In the genomic region with DNA sequence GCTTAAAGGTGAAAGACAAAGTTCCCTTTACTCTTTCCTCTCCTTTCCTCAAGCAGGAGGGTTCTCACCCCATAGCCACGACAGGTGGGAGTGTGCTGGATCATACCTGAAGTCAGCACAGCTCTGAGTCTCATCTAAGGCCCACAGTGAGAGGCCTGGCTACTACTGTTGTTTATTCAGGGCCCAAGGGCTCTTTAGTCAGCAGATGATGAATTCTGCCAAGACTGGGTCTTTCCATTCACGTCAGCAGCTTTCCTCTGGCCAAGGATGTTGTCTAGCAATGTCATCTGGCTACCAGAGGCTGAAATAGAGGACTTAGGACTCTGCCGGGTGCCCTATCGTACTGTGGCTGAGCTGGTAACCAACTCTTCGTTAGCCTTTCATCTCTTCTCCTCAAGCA, we compare ENCODE assay signal across 29 cellular contexts.
DNase-seq lines count a peak whose midpoint lies in the region; ATAC-seq, FAIRE-seq and TF ChIP-seq lines count a peak whose summit lies in the region.
"Had no signal": no experiment of that assay in that cellular context is flagged by ENCODE, and none has a peak within 500 bp of the region (broad histone marks: within the 10 kb centered on the region; RNA-seq: fewer than 3 reads in every experiment).

No MANE protein-coding gene starts in this region.

- TF ChIP-seq POLR2A in heart left ventricle (IDR thresholded peaks at IDR 0.05): no peak

- H3K36me3 ChIP-seq in PC-3 (ENCODE audit: low read depth, low read length): no peaks in the 10 kb centered on the region
- H3K36me3 ChIP-seq in heart left ventricle: no peaks in the 10 kb centered on the region
- H3K36me3 ChIP-seq in tibial artery: no peaks in the 10 kb centered on the region
- H3K36me3 ChIP-seq in kidney (ENCODE audit: control insufficient read depth in 1 of 2, insufficient read depth in 2 of 2, low read length in 2 of 2): no peaks in the 10 kb centered on the region
- H3K36me3 ChIP-seq: adrenal gland, BLaER1, brain microvascular endothelial cell, colonic mucosa, esophagus muscularis mucosa, MG63, suprapubic skin had no signal

- DNase-seq in Right ventricle myocardium inferior (ENCODE audit: missing footprints): no peak
- DNase-seq in cardiac septum (ENCODE audit: low spot score): no peak
- peak; percentile 33 for DNase-seq in PC-3
- peak in 2 of 5 donors; percentile 29 to 55 for DNase-seq in heart left ventricle
- no peak for DNase-seq in tibial artery
- DNase-seq in NCI-H69 (lab: John Stamatoyannopoulos, UW): no peak
- DNase-seq in kidney: no peak
- no peak for DNase-seq in islet precursor cell
- DNase-seq: activated CD4-positive, alpha-beta T cell treated with anti-CD3 and anti-CD28 coated beads for 36 hours; activated naive CD4-positive, alpha-beta T cell; activated T-cell treated with anti-CD3 and anti-CD28 coated beads, Interleukin-2, amount 50 U/mL, for 4 hours; adrenal gland; brain microvascular endothelial cell; colonic mucosa; DND-41; left colon; MG63; naive B cell; NCI-H1436; NCI-H524 treated with DMSO at 0.1 percent for 48 hours; stimulated activated CD4-positive, alpha-beta T cell treated with anti-CD3 and anti-CD28 coated beads, Interleukin-2, amount 100 ng/mL, for 24 hours; T-helper 17 cell had no signal

- no peaks in the 10 kb centered on the region for H3K9me3 ChIP-seq in PC-3 (ENCODE audit: low read length)
- H3K9me3 ChIP-seq in heart left ventricle: peaks cover 0 to 5% (median 0%) of the 10 kb centered on the region in 12 donors
- H3K9me3 ChIP-seq in tibial artery: no peaks in the 10 kb centered on the region
- H3K9me3 ChIP-seq in kidney (ENCODE audit: control insufficient read depth in 1 of 2, low read length in 2 of 2): no peaks in the 10 kb centered on the region
- H3K9me3 ChIP-seq: adrenal gland, BLaER1, colonic mucosa, esophagus muscularis mucosa, suprapubic skin had no signal

- H3K79me2 ChIP-seq in PC-3 (ENCODE audit: low read length): no peaks in the 10 kb centered on the region

- intact Hi-C loops in Right ventricle myocardium inferior (cut with DNase I) (no loop called here), cardiac septum (cut with DNase I) (no loop called here), PC-3 (cut with micrococcal nuclease) (no loop called here), heart left ventricle (cut with DNase I) (no loop called here), tibial artery (cut with DNase I; ENCODE audit: low total_unique reads) (no loop called here), kidney (cut with DNase I) (no loop called here)

- no peaks in the 10 kb centered on the region for H3K9me2 ChIP-seq in PC-3 (replicated peaks; ENCODE audit: low read length)

- no peaks in the 10 kb centered on the region for H4K20me1 ChIP-seq in PC-3 (ENCODE audit: low read length)
- H4K20me1 ChIP-seq: BLaER1 had no signal

- POLR2A ChIA-PET in PC-3 (lab: Charles Lee; ENCODE audit: unreplicated experiment): no interaction called here

- H3K4me2 ChIP-seq in PC-3 (ENCODE audit: low read length): no peak overlapping the region
- H3K4me2 ChIP-seq: BLaER1, smooth muscle cell had no signal

- H3K27me3 ChIP-seq in PC-3 (ENCODE audit: low read length) (no peaks in the 10 kb centered on the region), heart left ventricle (no peaks in the 10 kb centered on the region), tibial artery (no peaks in the 10 kb centered on the region)
- H3K27me3 ChIP-seq: adrenal gland, BLaER1, brain microvascular endothelial cell, colonic mucosa, esophagus muscularis mucosa, MG63, suprapubic skin had no signal

- H3K9ac ChIP-seq in PC-3 (ENCODE audit: low read length) (no peak overlapping the region), kidney (ENCODE audit: low read length in 2 of 2) (no peak overlapping the region)
- H3K9ac ChIP-seq: BLaER1 had no signal

- CTCF ChIA-PET in PC-3 (lab: Charles Lee): no interaction called here

- no peaks in the 10 kb centered on the region for H3K4me1 ChIP-seq in PC-3 (ENCODE audit: insufficient read depth, low read length)
- peaks cover 0 to 15% (median 3%) of the 10 kb centered on the region in 12 donors for H3K4me1 ChIP-seq in heart left ventricle
- H3K4me1 ChIP-seq in tibial artery: peaks cover 0 to 21% (median 0%) of the 10 kb centered on the region in 4 donors
- no peaks in the 10 kb centered on the region for H3K4me1 ChIP-seq in kidney (ENCODE audit: control insufficient read depth in 1 of 2, insufficient read depth in 1 of 2, low read depth in 1 of 2, low read length in 2 of 2)
- H3K4me1 ChIP-seq: adrenal gland, BLaER1, colonic mucosa, suprapubic skin had no signal

- FAIRE-seq in kidney (lab: Jason Lieb, UNC): no peak
- FAIRE-seq: GM12892 had no signal

- H3F3A ChIP-seq in PC-3 (ENCODE audit: low read length, unreplicated experiment): no peaks in the 10 kb centered on the region

- TF ChIP-seq CTCF in PC-3 (conservative IDR thresholded peaks at IDR 0.05; ENCODE audit: low read depth, low read length) (no peak), heart left ventricle (IDR thresholded peaks at IDR 0.05) (no peak), tibial artery (IDR thresholded peaks at IDR 0.05) (no peak), kidney (IDR thresholded peaks at IDR 0.05; ENCODE audit: borderline replicate concordance, extremely low read depth, insufficient read depth) (no peak)

- BruUV-seq in PC-3 (replicated peaks; lab: Mats Ljungman, UMichigan): no TSS peak

- no peak overlapping the region for H3K4me3 ChIP-seq in PC-3 (ENCODE audit: low read length)
- H3K4me3 ChIP-seq in heart left ventricle: no peak overlapping the region
- no peak overlapping the region for H3K4me3 ChIP-seq in tibial artery
- H3K4me3 ChIP-seq in kidney (ENCODE audit: low read length in 2 of 2): no peak overlapping the region
- H3K4me3 ChIP-seq: adrenal gland, BLaER1, colonic mucosa, esophagus muscularis mucosa, MG63, SK-N-MC, smooth muscle cell, suprapubic skin had no signal

- 30 to 66% (median 57%) methylated on average over 4 to 5 of the region's 5 CpGs for WGBS in heart left ventricle, 4 donors

- H3K27ac ChIP-seq in PC-3 (ENCODE audit: low read length) (no peak overlapping the region), heart left ventricle (peak overlapping the region in 3 of 12 donors; percentile 39 to 48 (median 40)), tibial artery (peak overlapping the region; percentile 7 to 35), kidney (ENCODE audit: low read depth in 2 of 2, low read length in 2 of 2) (no peak overlapping the region)
- H3K27ac ChIP-seq: adrenal gland, BLaER1, brain microvascular endothelial cell, colonic mucosa, esophagus muscularis mucosa, SK-N-MC, suprapubic skin had no signal

- no peak overlapping the region for H2AFZ ChIP-seq in PC-3 (ENCODE audit: low read length)

- ATAC-seq in Right ventricle myocardium inferior (peak; percentile 76), PC-3 (no peak), heart left ventricle (peak; percentile 84 to 91 (median 88))
- ATAC-seq: activated CD4-positive, alpha-beta T cell treated with anti-CD3 and anti-CD28 coated beads for 36 hours; activated T-cell treated with anti-CD3 and anti-CD28 coated beads, Interleukin-2, amount 50 U/mL, for 4 hours; HCT116; left colon; T-helper 17 cell had no signal

Comparison
In these comparisons a context has a peak if more than half of its experiments do, and no peak if none do; other contexts are left out.
1. H3K27ac ChIP-seq: peak in tibial artery (2 of 2); none in PC-3 (single experiment) and kidney (0 of 2).